Comparison of ENCODE assay signal across 15 cellular contexts in the genomic region with DNA sequence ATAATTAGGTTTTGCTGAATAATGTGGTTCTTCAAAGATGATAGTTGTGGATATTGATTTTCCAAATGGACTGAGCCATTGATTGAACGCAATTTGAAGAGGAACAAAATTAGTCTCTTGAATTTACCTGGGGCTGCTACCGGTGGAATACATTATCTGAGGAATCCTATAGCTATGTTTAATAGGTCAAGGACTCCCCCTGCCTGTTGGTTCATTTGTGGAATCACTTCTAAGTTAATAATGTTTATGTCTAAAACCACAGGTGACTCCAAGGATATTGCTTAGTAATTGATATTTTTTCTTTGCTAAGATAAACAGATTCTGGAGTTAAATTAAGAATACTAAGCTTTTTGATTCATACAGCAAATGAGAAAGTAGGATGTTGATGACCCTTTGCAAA.
A peak's percentile ranks its signal among the peaks of the same experiment; 100 is the strongest.
DNase-seq lines count a peak whose midpoint lies in the region; ATAC-seq and TF ChIP-seq lines count a peak whose summit lies in the region.
"Had no signal": no experiment of that assay in that cellular context is flagged by ENCODE, and none has a peak within 500 bp of the region (broad histone marks: within the 10 kb centered on the region; RNA-seq: fewer than 3 reads in every experiment).

No MANE protein-coding gene starts in this region.

- peaks cover 0 to 14% of the 10 kb centered on the region in 2 donors for H3K9me3 ChIP-seq in left lung
- H3K9me3 ChIP-seq: colonic mucosa, pancreas had no signal

- intact Hi-C loops in left lung (cut with DNase I), result no loop called here

- H3K27ac Mint-ChIP-seq in WTC11, result no peak overlapping the region

- H3K4me1 ChIP-seq in left lung, result no peaks in the 10 kb centered on the region
- H3K4me1 ChIP-seq: colonic mucosa, pancreas had no signal

- POLR2A ChIA-PET in WTC11 (lab: Charles Lee), result no interaction called here

- no peaks in the 10 kb centered on the region for H3K27me3 Mint-ChIP-seq in WTC11 (ENCODE audit: low read depth)

- no peak overlapping the region for H3K4me3 Mint-ChIP-seq in WTC11

- peaks cover 25% of the 10 kb centered on the region for H3K9me3 Mint-ChIP-seq in WTC11

- peaks cover 12% of the 10 kb centered on the region for H3K4me1 Mint-ChIP-seq in WTC11

- CTCF ChIA-PET in WTC11 (lab: Charles Lee), result interaction anchor here (0.5 to 1.8 kb wide), 9 partner anchors 69 to 1238 kb away, joined by 3 to 5 read pairs (median 4); no protein-coding TSS in a partner anchor

- ATAC-seq in WTC11 (peak; percentile 71), left lung (peak; percentile 47), HG03439 (IDR thresholded peaks at IDR 0.05; ENCODE audit: unreplicated experiment) (no peak), GM18861 (IDR thresholded peaks at IDR 0.05; ENCODE audit: unreplicated experiment) (no peak), HG03342 (IDR thresholded peaks at IDR 0.05; ENCODE audit: unreplicated experiment) (no peak)
- ATAC-seq: pancreas had no signal

- H3K4me3 ChIP-seq in left lung, result no peak overlapping the region
- H3K4me3 ChIP-seq: colonic mucosa, pancreas had no signal

- no peaks in the 10 kb centered on the region for H3K27me3 ChIP-seq in left lung
- H3K27me3 ChIP-seq: colonic mucosa, pancreas had no signal

- peak; percentile 4 for DNase-seq in DMS53 treated with DMSO at 0.1 percent for 48 hours (lab: John Stamatoyannopoulos, UW; ENCODE audit: unreplicated experiment)
- DNase-seq in M059J (ENCODE audit: low read depth), result peak; percentile 12
- no peak for DNase-seq in WTC11 (ENCODE audit: low spot score)
- no peak for DNase-seq in left lung
- no peak for DNase-seq in hypothalamus (lab: John Stamatoyannopoulos, UW)
- DNase-seq: activated CD4-positive, CD25-positive, alpha-beta regulatory T cell treated with anti-CD3 and anti-CD28 coated beads, Interleukin-2, amount 50 U/mL, for 72 hours; colonic mucosa; foreskin fibroblast; NCI-H1436; pancreas; Right ventricle myocardium superior; stimulated activated CD4-positive, alpha-beta T cell treated with anti-CD3 and anti-CD28 coated beads, Interleukin-4, amount 100 ng/mL, for 4 hours had no signal

- H3K36me3 Mint-ChIP-seq in WTC11, result peaks cover 28% of the 10 kb centered on the region

- TF ChIP-seq CTCF in WTC11 (IDR thresholded peaks at IDR 0.05), result peak; percentile 24; the same call in 1 of the 2 replicates
- TF ChIP-seq CTCF in left lung (IDR thresholded peaks at IDR 0.05), result no peak

- no peak overlapping the region for H3K27ac ChIP-seq in left lung
- H3K27ac ChIP-seq: colonic mucosa, pancreas had no signal

- H3K36me3 ChIP-seq in left lung, result no peaks in the 10 kb centered on the region
- H3K36me3 ChIP-seq: colonic mucosa, pancreas had no signal

TF ChIP-seq in WTC11, 78 proteins besides CTCF, POLR2A, EP300 and RAD21:
- TF ChIP-seq, protein P1, sequence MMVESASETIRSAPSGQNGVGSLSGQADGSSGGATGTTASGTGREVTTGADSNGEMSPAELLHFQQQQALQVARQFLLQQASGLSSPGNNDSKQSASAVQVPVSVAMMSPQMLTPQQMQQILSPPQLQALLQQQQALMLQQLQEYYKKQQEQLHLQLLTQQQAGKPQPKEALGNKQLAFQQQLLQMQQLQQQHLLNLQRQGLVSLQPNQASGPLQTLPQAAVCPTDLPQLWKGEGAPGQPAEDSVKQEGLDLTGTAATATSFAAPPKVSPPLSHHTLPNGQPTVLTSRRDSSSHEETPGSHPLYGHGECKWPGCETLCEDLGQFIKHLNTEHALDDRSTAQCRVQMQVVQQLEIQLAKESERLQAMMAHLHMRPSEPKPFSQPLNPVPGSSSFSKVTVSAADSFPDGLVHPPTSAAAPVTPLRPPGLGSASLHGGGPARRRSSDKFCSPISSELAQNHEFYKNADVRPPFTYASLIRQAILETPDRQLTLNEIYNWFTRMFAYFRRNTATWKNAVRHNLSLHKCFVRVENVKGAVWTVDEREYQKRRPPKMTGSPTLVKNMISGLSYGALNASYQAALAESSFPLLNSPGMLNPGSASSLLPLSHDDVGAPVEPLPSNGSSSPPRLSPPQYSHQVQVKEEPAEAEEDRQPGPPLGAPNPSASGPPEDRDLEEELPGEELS (CRISPR knock-in tag; IDR thresholded peaks at IDR 0.05), result no peak
- TF ChIP-seq TEAD4 (CRISPR knock-in tag; IDR thresholded peaks at IDR 0.05), result no peak

Comparison
In these comparisons a context has a peak if more than half of its experiments do, and no peak if none do; other contexts are left out.
1. DNase-seq: peak in DMS53 treated with DMSO at 0.1 percent for 48 hours (single experiment) and M059J (single experiment); none in WTC11 (single experiment), left lung (0 of 2) and hypothalamus (0 of 51).
2. ATAC-seq: peak in WTC11 (single experiment) and left lung (single experiment); none in HG03439 (single experiment), GM18861 (single experiment) and HG03342 (single experiment).